ENCODE assay signal across 1 cellular context in genomic region chr19:47480658-47481057, GRCh38.
TF ChIP-seq lines count a peak whose summit lies in the region.

No MANE protein-coding gene starts in this region.

TF ChIP-seq in H1, 55 proteins besides CTCF, POLR2A, EP300 and RAD21:
- TF ChIP-seq CHD1 (IDR thresholded peaks at IDR 0.05; ENCODE audit: low read depth, low read length) (no peak), RNF2 (IDR thresholded peaks at IDR 0.05; ENCODE audit: borderline replicate concordance, low read depth, low read length, missing control alignments, poor library complexity, severe bottlenecking) (no peak), CBX8 (IDR thresholded peaks at IDR 0.05; ENCODE audit: borderline replicate concordance, low read depth, low read length) (no peak), CHD2 (IDR thresholded peaks at IDR 0.05; ENCODE audit: low read length) (no peak), HDAC2 (IDR thresholded peaks at IDR 0.05; ENCODE audit: borderline replicate concordance in 1 of 2, low read depth in 2 of 2, low read length in 2 of 2) (no peak), MAX (IDR thresholded peaks at IDR 0.05) (no peak), RBBP5 (IDR thresholded peaks at IDR 0.05; ENCODE audit: borderline replicate concordance, low read depth, low read length) (no peak), RXRA (IDR thresholded peaks at IDR 0.05; ENCODE audit: insufficient read depth, low read depth, low read length) (no peak)
